ENCODE assay signal across 21 cellular contexts in the genomic region with DNA sequence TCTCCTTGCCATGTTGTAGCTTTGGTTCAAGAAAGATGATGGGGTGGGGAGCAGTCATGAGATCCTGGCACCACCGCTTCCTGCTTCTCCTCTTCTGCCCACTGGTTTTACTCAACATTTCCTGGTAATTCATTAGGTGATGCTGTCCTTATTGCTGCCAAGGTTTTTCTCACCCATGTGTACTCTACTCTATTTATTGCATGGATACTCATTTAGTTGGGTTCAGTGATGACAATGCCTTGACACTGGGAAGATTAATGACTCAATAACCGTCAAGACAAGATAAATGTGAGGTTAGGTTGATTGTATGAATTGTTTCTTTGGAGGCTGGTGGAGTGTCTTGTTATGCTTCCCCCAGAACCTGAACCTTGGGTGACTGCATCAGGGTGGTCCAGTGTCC.
A peak's percentile ranks its signal among the peaks of the same experiment; 100 is the strongest.
DNase-seq lines count a peak whose midpoint lies in the region; ATAC-seq, FAIRE-seq and TF ChIP-seq lines count a peak whose summit lies in the region.
"Had no signal": no experiment of that assay in that cellular context is flagged by ENCODE, and none has a peak within 500 bp of the region (broad histone marks: within the 10 kb centered on the region; RNA-seq: fewer than 3 reads in every experiment).

No MANE protein-coding gene starts in this region.

- DNase-seq in A549 (ENCODE audit: low read depth in 1 of 2, low spot score in 1 of 2) (peak in 1 of 2 experiments; percentile 42), MG63 (peak; percentile 42), renal cortical epithelial cell (ENCODE audit: low read depth) (peak; percentile 13), GOT3 (lab: John Stamatoyannopoulos, UW) (no peak)
- DNase-seq: BE2C, DMS 273 treated with DMSO at 0.1 percent for 48 hours, Kasumi-1, MM.1S, NCI-H1092, NCI-H1436 treated with DMSO at 0.1 percent for 48 hours, NCI-H2029, NCI-H345, NCI-H524 treated with DMSO at 0.1 percent for 48 hours, NCI-H82, Peyer's patch had no signal

- no peak for TF ChIP-seq RAD21 in A549 (conservative IDR thresholded peaks at IDR 0.05 in 1 of 2, IDR thresholded peaks at IDR 0.05 in 1 of 2)

- ATAC-seq in A549 (no peak), esophagus mucosa (peak; percentile 45), GM18870 (IDR thresholded peaks at IDR 0.05; ENCODE audit: unreplicated experiment) (no peak), GM19397 (IDR thresholded peaks at IDR 0.05; ENCODE audit: unreplicated experiment) (no peak)

- H3K9me3 ChIP-seq in A549 (peaks cover 8% of the 10 kb centered on the region; the same call in 2 of the 3 replicates), MG63 (peaks cover 2% of the 10 kb centered on the region; the same call in 1 of the 2 replicates)
- H3K9me3 ChIP-seq: BE2C, Peyer's patch had no signal

- CTCF ChIA-PET in A549 (lab: Yijun Ruan, JAX) = no interaction called here

- WGBS in A549 (ENCODE audit: missing lambda C conversion rate) = 46% methylated on average over 2 of the region's 2 CpGs

- H3K4me2 ChIP-seq in A549 = no peak overlapping the region

- H3K27me3 ChIP-seq in MG63 = no peaks in the 10 kb centered on the region
- H3K27me3 ChIP-seq: BE2C, Peyer's patch had no signal

- H3K4me3 ChIP-seq in A549 (no peak overlapping the region), MG63 (no peak overlapping the region)
- H3K4me3 ChIP-seq: Peyer's patch had no signal

- peaks cover 2% of the 10 kb centered on the region; the same call in 1 of the 2 replicates for H3K36me3 ChIP-seq in MG63
- H3K36me3 ChIP-seq: BE2C, Peyer's patch had no signal

- no peak for FAIRE-seq in A549 (lab: Jason Lieb, UNC)
- FAIRE-seq: A204.1, GM12891, H54 had no signal

- TF ChIP-seq CTCF in A549 (IDR thresholded peaks at IDR 0.05) = no peak

- TF ChIP-seq EP300 in A549 (IDR thresholded peaks at IDR 0.05) = no peak

- no peak for TF ChIP-seq POLR2A in A549 (IDR thresholded peaks at IDR 0.05; ENCODE audit: low read length)

- POLR2A ChIA-PET in A549 (lab: Yijun Ruan, JAX) = no interaction called here

- peaks cover 57% of the 10 kb centered on the region for H3K4me1 ChIP-seq in A549
- H3K4me1 ChIP-seq: BE2C, Peyer's patch had no signal

- peak overlapping the region in 1 of 2 experiments; percentile 88; a peak in 4 of 6 replicates for H3K27ac ChIP-seq in A549
- H3K27ac ChIP-seq: Peyer's patch had no signal

TF ChIP-seq in A549, 52 proteins besides CTCF, POLR2A, EP300 and RAD21:
- peak; percentile 66 for TF ChIP-seq GATA3 (IDR thresholded peaks at IDR 0.05; ENCODE audit: borderline replicate concordance)
- no peak for TF ChIP-seq CEBPB (IDR thresholded peaks at IDR 0.05)
- TF ChIP-seq, protein P1, sequence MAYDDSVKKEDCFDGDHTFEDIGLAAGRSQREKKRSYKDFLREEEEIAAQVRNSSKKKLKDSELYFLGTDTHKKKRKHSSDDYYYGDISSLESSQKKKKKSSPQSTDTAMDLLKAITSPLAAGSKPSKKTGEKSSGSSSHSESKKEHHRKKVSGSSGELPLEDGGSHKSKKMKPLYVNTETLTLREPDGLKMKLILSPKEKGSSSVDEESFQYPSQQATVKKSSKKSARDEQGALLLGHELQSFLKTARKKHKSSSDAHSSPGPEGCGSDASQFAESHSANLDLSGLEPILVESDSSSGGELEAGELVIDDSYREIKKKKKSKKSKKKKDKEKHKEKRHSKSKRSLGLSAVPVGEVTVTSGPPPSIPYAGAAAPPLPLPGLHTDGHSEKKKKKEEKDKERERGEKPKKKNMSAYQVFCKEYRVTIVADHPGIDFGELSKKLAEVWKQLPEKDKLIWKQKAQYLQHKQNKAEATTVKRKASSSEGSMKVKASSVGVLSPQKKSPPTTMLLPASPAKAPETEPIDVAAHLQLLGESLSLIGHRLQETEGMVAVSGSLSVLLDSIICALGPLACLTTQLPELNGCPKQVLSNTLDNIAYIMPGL (CRISPR knock-in tag; IDR thresholded peaks at IDR 0.05; ENCODE audit: borderline replicate concordance) = no peak
- no peak for TF ChIP-seq PHF8 (IDR thresholded peaks at IDR 0.05; ENCODE audit: borderline replicate concordance, low read depth)
- TF ChIP-seq KDM1A (IDR thresholded peaks at IDR 0.05; ENCODE audit: low read depth) = no peak
- TF ChIP-seq FOSL2 (IDR thresholded peaks at IDR 0.05) = no peak
- 0 out of 2 replicates have a peak, but pooled peaks have one; percentile 6 for TF ChIP-seq FOSL2 (CRISPR knock-in tag; IDR thresholded peaks at IDR 0.05)
- TF ChIP-seq ZFP36 (IDR thresholded peaks at IDR 0.05; ENCODE audit: borderline replicate concordance, partially characterized antibody) = peak; percentile 2
- no peak for TF ChIP-seq RARB (CRISPR knock-in tag; IDR thresholded peaks at IDR 0.05)
- peak; percentile 60; the same call in 1 of the 2 replicates for TF ChIP-seq HOXB5 (CRISPR knock-in tag; IDR thresholded peaks at IDR 0.05)
